ENCODE assay signal across 10 cellular contexts in genomic region chr21:29613877-29614276, GRCh38.
"Had no signal": no experiment of that assay in that cellular context is flagged by ENCODE, and none has a peak within 500 bp of the region (broad histone marks: within the 10 kb centered on the region; RNA-seq: fewer than 3 reads in every experiment).

No MANE protein-coding gene starts in this region.

- H3K4me3 ChIP-seq: GM23248, GM23338, HAP-1 had no signal

- H3K36me3 ChIP-seq: HAP-1 had no signal

- FAIRE-seq: H54 had no signal

- DNase-seq: GM23248, GOT3, H7, H9, HCEC 1CT, HFFc6 had no signal

- H2AFZ ChIP-seq: GM23248, GM23338 had no signal

- H3K27ac Mint-ChIP-seq: GM23338, H9, HFFc6 had no signal

- H3K27ac ChIP-seq: GM23248 had no signal

- H3K4me2 ChIP-seq: GM23338 had no signal

- H3K4me1 ChIP-seq: HAP-1 had no signal

- H3K9me3 ChIP-seq: HAP-1 had no signal

- H3K9ac ChIP-seq: GM23248 had no signal

- H3K4me3 Mint-ChIP-seq: GM23338, H9, HFFc6 had no signal

- ATAC-seq: GM23338, HCT116 had no signal
